Comparison of ENCODE assay signal across 22 cellular contexts in genomic region chr7:159104188-159105030, GRCh38. TPM values are rescaled to one million over a fixed set of nuclear protein-coding genes. Genes with fewer than 3 reads are reported as not detected.
DNase-seq lines count a peak whose midpoint lies in the region; ATAC-seq and TF ChIP-seq lines count a peak whose summit lies in the region.
"Had no signal": no experiment of that assay in that cellular context is flagged by ENCODE, and none has a peak within 500 bp of the region (broad histone marks: within the 10 kb centered on the region; RNA-seq: fewer than 3 reads in every experiment).

No MANE protein-coding gene starts in this region.

- H3K9me3 ChIP-seq in body of pancreas: no peaks in the 10 kb centered on the region
- H3K9me3 ChIP-seq in left lung: peaks cover 0 to 2% of the 10 kb centered on the region in 2 donors
- no peaks in the 10 kb centered on the region for H3K9me3 ChIP-seq in stomach
- no peaks in the 10 kb centered on the region for H3K9me3 ChIP-seq in T-helper 17 cell (ENCODE audit: control insufficient read depth, low read length, poor library complexity, severe bottlenecking)

- TF ChIP-seq EP300 in stomach (IDR thresholded peaks at IDR 0.05): peak; percentile 75

- no peak overlapping the region for H3K27ac Mint-ChIP-seq in T-helper 17 cell
- H3K27ac Mint-ChIP-seq: dendritic cell treated with granulocyte-macrophage colony-stimulating factor and Interleukin-4, amounts not matched to agents 40 ng/mL and 50 ng/mL, for 4 days; type B pancreatic cell had no signal

- intact Hi-C loops in body of pancreas (cut with DNase I) (no loop called here), left lung (cut with DNase I) (no loop called here), stomach (cut with DNase I; ENCODE audit: low total_unique reads) (no loop called here)

- H3K27ac ChIP-seq in body of pancreas (peak overlapping the region in 3 of 4 donors; percentile 34 to 57 (median 52)), left lung (no peak overlapping the region), stomach (peak overlapping the region in 3 of 5 donors; percentile 50 to 83 (median 78))
- H3K27ac ChIP-seq: BLaER1 treated with 17β-estradiol and CSF1 and Interleukin-3, amounts not matched to agents 10 nM and 100 nM; VCaP had no signal

- H3K36me3 ChIP-seq in body of pancreas (replicated peaks in 1 of 2; ENCODE audit: insufficient read depth in 1 of 2, low read depth in 2 of 2) (peaks cover 0 to 1% of the 10 kb centered on the region in 2 donors), left lung (no peaks in the 10 kb centered on the region), stomach (peaks cover 0 to 10% (median 5%) of the 10 kb centered on the region in 4 donors)
- H3K36me3 ChIP-seq: BLaER1 treated with 17β-estradiol and CSF1 and Interleukin-3, amounts not matched to agents 10 nM and 100 nM had no signal

- no peak for ATAC-seq in activated CD4-positive, CD25-positive, alpha-beta regulatory T cell treated with anti-CD3 and anti-CD28 coated beads, Interleukin-2, amount 50 U/mL, for 24 hours
- ATAC-seq in body of pancreas (peak; percentile 87), left lung (peak; percentile 27), T-helper 17 cell (no peak)

- peak in 1 of 3 donors; percentile 8 for TF ChIP-seq POLR2A in body of pancreas (IDR thresholded peaks at IDR 0.05)
- no peak for TF ChIP-seq POLR2A in stomach (IDR thresholded peaks at IDR 0.05)

- peaks cover 5% of the 10 kb centered on the region for H3K27me3 Mint-ChIP-seq in T-helper 17 cell
- H3K27me3 Mint-ChIP-seq: dendritic cell treated with granulocyte-macrophage colony-stimulating factor and Interleukin-4, amounts not matched to agents 40 ng/mL and 50 ng/mL, for 4 days had no signal

- H3K4me3 ChIP-seq in body of pancreas (no peak overlapping the region), left lung (no peak overlapping the region), stomach (no peak overlapping the region)
- H3K4me3 ChIP-seq: BLaER1 treated with 17β-estradiol and CSF1 and Interleukin-3, amounts not matched to agents 10 nM and 100 nM had no signal

- H3K4me3 Mint-ChIP-seq in T-helper 17 cell: no peak overlapping the region
- H3K4me3 Mint-ChIP-seq: dendritic cell treated with granulocyte-macrophage colony-stimulating factor and Interleukin-4, amounts not matched to agents 40 ng/mL and 50 ng/mL, for 4 days; type B pancreatic cell had no signal

- no peak for TF ChIP-seq CTCF in body of pancreas (IDR thresholded peaks at IDR 0.05)
- TF ChIP-seq CTCF in left lung (IDR thresholded peaks at IDR 0.05): no peak
- TF ChIP-seq CTCF in stomach (IDR thresholded peaks at IDR 0.05): no peak

- no peaks in the 10 kb centered on the region for H3K36me3 Mint-ChIP-seq in T-helper 17 cell (ENCODE audit: low read depth)
- H3K36me3 Mint-ChIP-seq: type B pancreatic cell had no signal

- H3K4me1 ChIP-seq in body of pancreas (peaks cover 32% of the 10 kb centered on the region), left lung (no peaks in the 10 kb centered on the region), stomach (peaks cover 4 to 48% (median 31%) of the 10 kb centered on the region in 4 donors)

- 27 to 35% methylated on average over 12 to 21 of the region's 21 CpGs for WGBS in body of pancreas, 2 donors
- 69 to 75% (median 72%) methylated on average over 20 to 21 of the region's 21 CpGs for WGBS in stomach, 5 donors

- H3K27me3 ChIP-seq in body of pancreas (no peaks in the 10 kb centered on the region), left lung (peaks cover 0 to 38% of the 10 kb centered on the region in 2 donors), stomach (peaks cover 0 to 7% (median 0%) of the 10 kb centered on the region in 3 donors)

- peak; percentile 20 for DNase-seq in activated CD4-positive, CD25-positive, alpha-beta regulatory T cell treated with anti-CD3 and anti-CD28 coated beads, Interleukin-2, amount 50 U/mL, for 72 hours
- DNase-seq in body of pancreas: peak; percentile 64 to 91 (median 74)
- peak; percentile 31 to 72 for DNase-seq in left lung
- DNase-seq in stomach: no peak
- DNase-seq in NCI-H226: no peak
- no peak for DNase-seq in T-helper 17 cell
- no peak for DNase-seq in cortex of kidney (lab: John Stamatoyannopoulos, UW)
- DNase-seq: 8988T; DMS 273 treated with DMSO at 0.1 percent for 48 hours; IMR-90; MV-4-11; NCI-H2107; NCI-H82; stimulated activated CD4-positive, alpha-beta T cell treated with anti-CD3 and anti-CD28 coated beads, Interleukin-4, amount 100 ng/mL, for 24 hours; stimulated activated CD8-positive, alpha-beta memory T cell treated with anti-CD3 and anti-CD28 coated beads, Interleukin-4, amount 100 ng/mL, for 48 hours had no signal

- H3K4me1 Mint-ChIP-seq in T-helper 17 cell: peaks cover 2% of the 10 kb centered on the region

RNA-seq across cellular contexts. Expression of gene VIPR2, which starts 40.3 kb away (rescaled TPM):
- total RNA-seq in body of pancreas (10 to 100 TPM; 10.9 to 18.2 TPM), left lung (under 1 TPM; 0.47 to 0.50 TPM), stomach (10 to 100 TPM in 3 of 5 donors, 1 to 10 TPM in 2; 1.2 to 25.4 (median 11.7) TPM), T-helper 17 cell (not detected)
- polyA plus RNA-seq in stomach: 1 to 10 TPM; 1.6 to 5.7 (median 1.7) TPM
- total RNA-seq: epithelial cell of proximal tubule, glomerular endothelial cell, IMR-90 had no signal
- polyA plus RNA-seq: IMR-90 had no signal

Comparison
In these comparisons a context has a peak if more than half of its experiments do, and no peak if none do; other contexts are left out.
1. DNase-seq: peak in activated CD4-positive, CD25-positive, alpha-beta regulatory T cell treated with anti-CD3 and anti-CD28 coated beads, Interleukin-2, amount 50 U/mL, for 72 hours (single experiment), body of pancreas (4 of 4) and left lung (2 of 2); none in stomach (single experiment), NCI-H226 (single experiment), T-helper 17 cell (0 of 3) and cortex of kidney (single experiment).
2. ATAC-seq: peak in body of pancreas (single experiment) and left lung (single experiment); none in activated CD4-positive, CD25-positive, alpha-beta regulatory T cell treated with anti-CD3 and anti-CD28 coated beads, Interleukin-2, amount 50 U/mL, for 24 hours (0 of 2) and T-helper 17 cell (single experiment).
3. H3K27ac ChIP-seq: peak in body of pancreas (3 of 4) and stomach (3 of 5); none in left lung (0 of 2).